1 cellular context compared by ENCODE assay signal in genomic region chr15:44718180-44718926, GRCh38.
TF ChIP-seq lines count a peak whose summit lies in the region.

No MANE protein-coding gene starts in this region.

TF ChIP-seq in K562, 482 proteins besides CTCF, POLR2A, EP300 and RAD21:
- TF ChIP-seq POLR2G (IDR thresholded peaks at IDR 0.05; ENCODE audit: low read depth, low read length) (peak; percentile 26; the same call in 1 of the 2 replicates), HINFP (tag; conservative IDR thresholded peaks at IDR 0.05; ENCODE audit: low read depth) (no peak), RBFOX2 (IDR thresholded peaks at IDR 0.05; ENCODE audit: low read depth, low read length) (0 out of 2 replicates have a peak, but pooled peaks have one; percentile 32)
